In genomic region chr5:10838038-10838437, GRCh38 we compare ENCODE assay signal across 1 cellular context.
TF ChIP-seq lines count a peak whose summit lies in the region.

No MANE protein-coding gene starts in this region.

TF ChIP-seq in HepG2, 621 proteins besides CTCF, POLR2A, EP300 and RAD21 (continued from another document):
- TF ChIP-seq ZNF580 (CRISPR knock-in tag; IDR thresholded peaks at IDR 0.05; ENCODE audit: borderline replicate concordance, low read depth) (no peak), ZBTB33 (CRISPR knock-in tag; IDR thresholded peaks at IDR 0.05) (0 out of 2 replicates have a peak, but pooled peaks have one; percentile 27), RFXAP (CRISPR knock-in tag; IDR thresholded peaks at IDR 0.05; ENCODE audit: borderline replicate concordance) (no peak), HMG20A (CRISPR knock-in tag; IDR thresholded peaks at IDR 0.05; ENCODE audit: borderline replicate concordance) (no peak), E2F2 (CRISPR knock-in tag; IDR thresholded peaks at IDR 0.05; ENCODE audit: borderline replicate concordance) (no peak)
